In the genomic region with DNA sequence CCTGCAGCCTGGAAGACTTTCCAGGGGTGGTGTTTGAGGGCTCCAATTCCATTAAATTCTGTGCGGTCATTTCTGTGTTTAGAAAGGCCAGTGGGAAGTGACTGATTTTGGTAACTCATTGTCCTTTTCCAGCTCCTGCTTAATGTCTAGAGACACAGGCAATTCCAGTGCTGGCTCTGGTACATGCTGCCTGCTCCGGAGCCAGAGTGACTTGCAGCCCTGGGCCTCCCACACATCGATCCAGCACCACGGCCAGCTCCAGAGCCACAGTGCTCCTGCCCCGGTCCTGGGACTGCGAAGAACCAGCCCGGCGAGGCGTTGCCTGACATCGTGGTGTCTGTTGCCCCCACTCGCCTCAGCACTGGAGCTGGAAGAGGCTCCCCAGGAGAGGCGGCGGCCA, we compare ENCODE assay signal across 7 cellular contexts.
DNase-seq lines count a peak whose midpoint lies in the region; ATAC-seq and TF ChIP-seq lines count a peak whose summit lies in the region.
"Not testable (repeated sequence)": the region's sequence is repeated elsewhere in the genome, so short reads cannot be mapped to it uniquely, and the experiment has no call there.

No MANE protein-coding gene starts in this region.

- H2BK5ac ChIP-seq in neuronal stem cell (ENCODE audit: low read length), result not testable (repeated sequence)

- H3K79me2 ChIP-seq in GM23338 (replicated peaks; ENCODE audit: insufficient read depth), result not testable (repeated sequence)

- not testable (repeated sequence) for H3K4me1 ChIP-seq in GM23338 (ENCODE audit: insufficient read depth); endodermal cell (ENCODE audit: control insufficient read depth, insufficient read depth, low read length); neuronal stem cell (ENCODE audit: control insufficient read depth in 2 of 2, insufficient read depth in 1 of 2, low read depth in 1 of 2, low read length in 2 of 2)

- not testable (repeated sequence) for H4K91ac ChIP-seq in neuronal stem cell (ENCODE audit: low read depth, low read length, poor library complexity)

- not testable (repeated sequence) for H3K27ac ChIP-seq in GM23338 (ENCODE audit: low read depth); endodermal cell (ENCODE audit: low read depth, low read length); neuronal stem cell (replicated peaks; ENCODE audit: low read length)

- H3K27ac Mint-ChIP-seq in GM23338, endodermal cell: not testable (repeated sequence)

- H3K9me3 Mint-ChIP-seq in GM23338, result peaks cover 68% of the 10 kb centered on the region
- not testable (repeated sequence) for H3K9me3 Mint-ChIP-seq in endodermal cell

- not testable (repeated sequence) for H3K9me3 ChIP-seq in MG63; endodermal cell (ENCODE audit: control insufficient read depth, low read length); neuronal stem cell (replicated peaks in 1 of 2; ENCODE audit: control insufficient read depth in 2 of 2, insufficient read depth in 1 of 2, low read depth in 1 of 2, low read length in 2 of 2)

- not testable (repeated sequence) for H3K36me3 ChIP-seq in GM23338 (ENCODE audit: insufficient read depth); MG63; endodermal cell (ENCODE audit: control insufficient read depth, insufficient read depth, low read length); neuronal stem cell (replicated peaks in 1 of 2; ENCODE audit: control insufficient read depth in 2 of 2, insufficient read depth in 2 of 2, low read length in 2 of 2)

- not testable (repeated sequence) for H4K20me1 ChIP-seq in GM23338 (replicated peaks; ENCODE audit: insufficient read depth)

- H3K27me3 Mint-ChIP-seq in GM23338 (ENCODE audit: insufficient read depth, low read depth, poor library complexity); endodermal cell (ENCODE audit: insufficient read depth): not testable (repeated sequence)

- H3F3A ChIP-seq in GM23338 (replicated peaks; ENCODE audit: low read depth), result not testable (repeated sequence)

- H3K4me2 ChIP-seq in GM23338; neuronal stem cell (ENCODE audit: insufficient read depth, low read length, poor library complexity, severe bottlenecking): not testable (repeated sequence)

- H2BK12ac ChIP-seq in neuronal stem cell (ENCODE audit: low read length), result not testable (repeated sequence)

- TF ChIP-seq CTCF in GM23338 (conservative IDR thresholded peaks at IDR 0.05; ENCODE audit: low read depth in 2 of 2); endodermal cell (conservative IDR thresholded peaks at IDR 0.05): not testable (repeated sequence)

- not testable (repeated sequence) for H3K36me3 Mint-ChIP-seq in GM23338 (ENCODE audit: low read depth); endodermal cell (ENCODE audit: low read depth)

- not testable (repeated sequence) for H3K4me1 Mint-ChIP-seq in GM23338, endodermal cell

- not testable (repeated sequence) for H3K9me2 ChIP-seq in GM23338 (ENCODE audit: insufficient read depth)

- not testable (repeated sequence) for H2BK15ac ChIP-seq in neuronal stem cell (ENCODE audit: low read length)

- not testable (repeated sequence) for H3K18ac ChIP-seq in neuronal stem cell (ENCODE audit: low read length)

- WGBS in endodermal cell (ENCODE audit: insufficient coverage in 1 of 2, insufficient read length in 1 of 2), 2 experiments, result 84% methylated on average over 13 of the region's 13 CpGs; no CpG with 5 or more reads in 1 of the 2 experiments
- WGBS in neuronal stem cell (ENCODE audit: extremely low coverage in 2 of 2, insufficient read length in 2 of 2, insufficient replicate concordance in 1 of 2), 2 donors, result no CpG with 5 or more reads among the region's 13 CpGs

- not testable (repeated sequence) for H2AFZ ChIP-seq in GM23338; neuronal stem cell (ENCODE audit: low read length)

- not testable (repeated sequence) for H2BK120ac ChIP-seq in neuronal stem cell (ENCODE audit: low read depth, low read length)

- peak; percentile 27; the same call in 1 of the 3 replicates for ATAC-seq in GM23338

- H3K9ac ChIP-seq in endodermal cell (ENCODE audit: extremely low read depth, low read length, poor library complexity, severe bottlenecking); neuronal stem cell (ENCODE audit: low read depth, low read length, poor library complexity): not testable (repeated sequence)

- H3K4me3 Mint-ChIP-seq in GM23338, endodermal cell: not testable (repeated sequence)

- not testable (repeated sequence) for H3K14ac ChIP-seq in neuronal stem cell (ENCODE audit: low read length)

- H3K23ac ChIP-seq in neuronal stem cell (ENCODE audit: low read depth, low read length, poor library complexity), result not testable (repeated sequence)

- DNase-seq in AG20443 (ENCODE audit: low spot score) (peak; percentile 1), GM23338 (ENCODE audit: low spot score) (peak; percentile 0), MG63 (peak; percentile 10), amniotic epithelial cell (ENCODE audit: low read depth) (peak; percentile 0), endodermal cell (peak; percentile 10), left kidney (ENCODE audit: low read depth, low spot score) (peak; percentile 8), neuronal stem cell (ENCODE audit: low spot score) (peak; percentile 0)

- H3K27me3 ChIP-seq in GM23338 (ENCODE audit: insufficient read depth); MG63; endodermal cell (ENCODE audit: control insufficient read depth, insufficient read depth, low read length, poor library complexity, severe bottlenecking); neuronal stem cell (ENCODE audit: control insufficient read depth in 3 of 3, insufficient read depth in 3 of 3, low read depth in 1 of 3, low read length in 3 of 3): not testable (repeated sequence)

- H4K8ac ChIP-seq in neuronal stem cell (ENCODE audit: low read depth, low read length), result not testable (repeated sequence)

- H3K4me3 ChIP-seq in GM23338; MG63; endodermal cell (ENCODE audit: low read length); neuronal stem cell (ENCODE audit: low read length in 2 of 2): not testable (repeated sequence)

- H3K79me1 ChIP-seq in neuronal stem cell (ENCODE audit: low read depth, low read length), result not testable (repeated sequence)

- not testable (repeated sequence) for H3K4ac ChIP-seq in neuronal stem cell (ENCODE audit: low read length)

- H2AK5ac ChIP-seq in neuronal stem cell (ENCODE audit: low read depth, low read length), result not testable (repeated sequence)

TF ChIP-seq in GM23338, 12 proteins besides CTCF, POLR2A, EP300 and RAD21:
- TF ChIP-seq, protein P1, sequence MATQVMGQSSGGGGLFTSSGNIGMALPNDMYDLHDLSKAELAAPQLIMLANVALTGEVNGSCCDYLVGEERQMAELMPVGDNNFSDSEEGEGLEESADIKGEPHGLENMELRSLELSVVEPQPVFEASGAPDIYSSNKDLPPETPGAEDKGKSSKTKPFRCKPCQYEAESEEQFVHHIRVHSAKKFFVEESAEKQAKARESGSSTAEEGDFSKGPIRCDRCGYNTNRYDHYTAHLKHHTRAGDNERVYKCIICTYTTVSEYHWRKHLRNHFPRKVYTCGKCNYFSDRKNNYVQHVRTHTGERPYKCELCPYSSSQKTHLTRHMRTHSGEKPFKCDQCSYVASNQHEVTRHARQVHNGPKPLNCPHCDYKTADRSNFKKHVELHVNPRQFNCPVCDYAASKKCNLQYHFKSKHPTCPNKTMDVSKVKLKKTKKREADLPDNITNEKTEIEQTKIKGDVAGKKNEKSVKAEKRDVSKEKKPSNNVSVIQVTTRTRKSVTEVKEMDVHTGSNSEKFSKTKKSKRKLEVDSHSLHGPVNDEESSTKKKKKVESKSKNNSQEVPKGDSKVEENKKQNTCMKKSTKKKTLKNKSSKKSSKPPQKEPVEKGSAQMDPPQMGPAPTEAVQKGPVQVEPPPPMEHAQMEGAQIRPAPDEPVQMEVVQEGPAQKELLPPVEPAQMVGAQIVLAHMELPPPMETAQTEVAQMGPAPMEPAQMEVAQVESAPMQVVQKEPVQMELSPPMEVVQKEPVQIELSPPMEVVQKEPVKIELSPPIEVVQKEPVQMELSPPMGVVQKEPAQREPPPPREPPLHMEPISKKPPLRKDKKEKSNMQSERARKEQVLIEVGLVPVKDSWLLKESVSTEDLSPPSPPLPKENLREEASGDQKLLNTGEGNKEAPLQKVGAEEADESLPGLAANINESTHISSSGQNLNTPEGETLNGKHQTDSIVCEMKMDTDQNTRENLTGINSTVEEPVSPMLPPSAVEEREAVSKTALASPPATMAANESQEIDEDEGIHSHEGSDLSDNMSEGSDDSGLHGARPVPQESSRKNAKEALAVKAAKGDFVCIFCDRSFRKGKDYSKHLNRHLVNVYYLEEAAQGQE (IDR thresholded peaks at IDR 0.05; ENCODE audit: unreplicated experiment), result peak; percentile 26
